8 cellular contexts compared by ENCODE assay signal in genomic region chr2:231462729-231463465, GRCh38. TPM values are rescaled to one million over a fixed set of nuclear protein-coding genes. Genes with fewer than 3 reads are reported as not detected.
A peak's percentile ranks its signal among the peaks of the same experiment; 100 is the strongest.
DNase-seq lines count a peak whose midpoint lies in the region; ATAC-seq and TF ChIP-seq lines count a peak whose summit lies in the region.

No MANE protein-coding gene starts in this region.

- H3K4me2 ChIP-seq in BLaER1 treated with 17β-estradiol and CSF1 and Interleukin-3, amounts not matched to agents 10 nM and 100 nM: peak overlapping the region; percentile 72 to 97 (median 89)
- peak overlapping the region; percentile 100 for H3K4me2 ChIP-seq in neural cell (ENCODE audit: low read length)

- H3K4me1 Mint-ChIP-seq in effector memory CD8-positive, alpha-beta T cell (ENCODE audit: low read depth in 2 of 2): peaks cover 40 to 46% of the 10 kb centered on the region in 2 donors

- DNase-seq in MG63: no peak
- DNase-seq in effector memory CD8-positive, alpha-beta T cell: no peak
- no peak for DNase-seq in OCI-M1 (lab: John Stamatoyannopoulos, UW)
- no peak for DNase-seq in globus pallidus (ENCODE audit: low spot score)
- DNase-seq in NCI-H1417 (lab: John Stamatoyannopoulos, UW): no peak

- no peak for TF ChIP-seq CTCF in neural cell (IDR thresholded peaks at IDR 0.05; ENCODE audit: poor library complexity, severe bottlenecking)

- H2AFZ ChIP-seq in neural cell (ENCODE audit: low read depth, low read length): no peak overlapping the region

- peaks cover 27% of the 10 kb centered on the region for H3K79me2 ChIP-seq in neural cell (replicated peaks; ENCODE audit: insufficient read depth, low read length)

- H4K20me1 ChIP-seq in BLaER1 treated with 17β-estradiol and CSF1 and Interleukin-3, amounts not matched to agents 10 nM and 100 nM: peaks cover 61 to 64% (median 63%) of the 10 kb centered on the region in 11 experiments
- peaks cover 27% of the 10 kb centered on the region for H4K20me1 ChIP-seq in neural cell (ENCODE audit: insufficient read depth)

- H3K27me3 ChIP-seq in BLaER1 treated with 17β-estradiol and CSF1 and Interleukin-3, amounts not matched to agents 10 nM and 100 nM: no peaks in the 10 kb centered on the region
- H3K27me3 ChIP-seq in MG63 (no peaks in the 10 kb centered on the region), neural cell (ENCODE audit: insufficient read depth, low read depth, low read length) (no peaks in the 10 kb centered on the region)

- H3K36me3 ChIP-seq in BLaER1 treated with 17β-estradiol and CSF1 and Interleukin-3, amounts not matched to agents 10 nM and 100 nM: peaks cover 52 to 58% (median 57%) of the 10 kb centered on the region in 11 experiments
- H3K36me3 ChIP-seq in MG63 (peaks cover 63% of the 10 kb centered on the region), neural cell (ENCODE audit: insufficient read depth, low read length) (peaks cover 26% of the 10 kb centered on the region)

- peak overlapping the region; percentile 99 for H3K27ac Mint-ChIP-seq in effector memory CD8-positive, alpha-beta T cell

- H3K9me3 Mint-ChIP-seq in effector memory CD8-positive, alpha-beta T cell: no peaks in the 10 kb centered on the region

- no peak for TF ChIP-seq RAD21 in neural cell (conservative IDR thresholded peaks at IDR 0.05)

- H3K27me3 Mint-ChIP-seq in effector memory CD8-positive, alpha-beta T cell: no peaks in the 10 kb centered on the region

- H3K36me3 Mint-ChIP-seq in effector memory CD8-positive, alpha-beta T cell (ENCODE audit: insufficient read depth): peaks cover 73% of the 10 kb centered on the region

- ATAC-seq in effector memory CD8-positive, alpha-beta T cell (replicated peaks): no peak
- ATAC-seq in HG02852 (IDR thresholded peaks at IDR 0.05; ENCODE audit: unreplicated experiment): no peak

- H3K4me1 ChIP-seq in BLaER1 treated with 17β-estradiol and CSF1 and Interleukin-3, amounts not matched to agents 10 nM and 100 nM: peaks cover 40 to 59% (median 53%) of the 10 kb centered on the region in 10 experiments

- H3K9ac ChIP-seq in BLaER1 treated with 17β-estradiol and CSF1 and Interleukin-3, amounts not matched to agents 10 nM and 100 nM: peak overlapping the region; percentile 90 to 99 (median 99)
- H3K9ac ChIP-seq in neural cell (ENCODE audit: low read length): peak overlapping the region; percentile 96

- no peaks in the 10 kb centered on the region for H3F3A ChIP-seq in neural cell (ENCODE audit: insufficient read depth, low read length, poor library complexity, severe bottlenecking)

- no peaks in the 10 kb centered on the region; a peak in 1 of 22 replicates for H3K9me3 ChIP-seq in BLaER1 treated with 17β-estradiol and CSF1 and Interleukin-3, amounts not matched to agents 10 nM and 100 nM (replicated peaks in 1 of 11)
- no peaks in the 10 kb centered on the region for H3K9me3 ChIP-seq in MG63
- no peaks in the 10 kb centered on the region for H3K9me3 ChIP-seq in neural cell (ENCODE audit: low read length)

- peak overlapping the region; percentile 84 to 92 (median 88) for H3K4me3 ChIP-seq in BLaER1 treated with 17β-estradiol and CSF1 and Interleukin-3, amounts not matched to agents 10 nM and 100 nM
- H3K4me3 ChIP-seq in MG63 (peak overlapping the region; percentile 99), neural cell (ENCODE audit: low read length) (peak overlapping the region; percentile 99)

- H3K9me2 ChIP-seq in neural cell (ENCODE audit: insufficient read depth, low read length): no peaks in the 10 kb centered on the region

- peak overlapping the region in 10 of 11 experiments; percentile 90 to 100 (median 98); a peak in 21 of 22 replicates for H3K27ac ChIP-seq in BLaER1 treated with 17β-estradiol and CSF1 and Interleukin-3, amounts not matched to agents 10 nM and 100 nM
- H3K27ac ChIP-seq in neural cell (ENCODE audit: low read length): no peak overlapping the region

- no peak for TF ChIP-seq EP300 in neural cell (conservative IDR thresholded peaks at IDR 0.05; ENCODE audit: poor library complexity, severe bottlenecking)

- H3K4me3 Mint-ChIP-seq in effector memory CD8-positive, alpha-beta T cell: peak overlapping the region; percentile 89 to 91

TF ChIP-seq in neural cell, 6 proteins besides CTCF, POLR2A, EP300 and RAD21:
- TF ChIP-seq TAF1 (IDR thresholded peaks at IDR 0.05; ENCODE audit: low read depth): no peak
- no peak for TF ChIP-seq EZH2 (IDR thresholded peaks at IDR 0.05; ENCODE audit: borderline replicate concordance, insufficient read depth, low read length, poor library complexity, severe bottlenecking)
- TF ChIP-seq SMC3 (conservative IDR thresholded peaks at IDR 0.05; ENCODE audit: poor library complexity): no peak
- TF ChIP-seq REST (IDR thresholded peaks at IDR 0.05; ENCODE audit: borderline replicate concordance): no peak
- TF ChIP-seq MXI1 (conservative IDR thresholded peaks at IDR 0.05; ENCODE audit: poor library complexity, severe bottlenecking): no peak
- no peak for TF ChIP-seq POLR2AphosphoS5 (IDR thresholded peaks at IDR 0.05)

RNA-seq across cellular contexts. Expression of gene NCL, which starts 1.4 kb away (rescaled TPM):
- total RNA-seq in MG63 (2014; rRNA removed; shearing (Covaris generic); ENCODE audit: low replicate concordance): 176 and 228 TPM in 2 replicates
- polyA plus RNA-seq in neural cell: 99.8 and 101 TPM in 2 replicates
- polyA minus RNA-seq in neural cell: 159 and 219 TPM in 2 replicates
